Comparison of ENCODE assay signal across 1 cellular context in the genomic region with DNA sequence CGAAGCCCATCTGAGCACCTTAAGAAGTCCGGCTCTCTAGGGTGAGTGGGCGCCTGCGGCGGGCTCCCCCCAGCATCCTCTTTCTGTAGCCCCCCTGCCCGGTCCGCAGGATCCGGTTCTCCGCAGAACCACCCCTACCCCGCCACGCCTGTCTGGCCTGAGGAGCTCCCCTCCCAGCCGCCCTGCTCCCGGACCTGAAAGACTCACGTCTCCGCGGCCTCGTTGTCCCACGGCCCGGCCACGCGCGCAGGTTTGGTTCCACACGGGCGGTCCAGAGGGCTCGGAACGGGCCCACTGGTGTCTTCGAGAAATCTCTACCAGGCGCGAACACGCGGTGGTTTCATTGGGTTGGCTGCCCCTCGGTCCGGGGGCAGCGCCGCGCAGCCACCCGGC.
TF ChIP-seq lines count a peak whose summit lies in the region.

No MANE protein-coding gene starts in this region.

TF ChIP-seq in endothelial cell of umbilical vein, 7 proteins besides CTCF, POLR2A, EP300 and RAD21:
- TF ChIP-seq JUN (IDR thresholded peaks at IDR 0.05; ENCODE audit: borderline replicate concordance, insufficient read depth, insufficient read length, low read depth) = no peak
TF ChIP-seq in endothelial cell of umbilical vein: peak in this region for 0.
